9 cellular contexts compared by ENCODE assay signal in genomic region chr20:5996765-5997164, GRCh38. TPM values are rescaled to one million over a fixed set of nuclear protein-coding genes. Genes with fewer than 3 reads are reported as not detected.
DNase-seq lines count a peak whose midpoint lies in the region; ATAC-seq and TF ChIP-seq lines count a peak whose summit lies in the region.
"Had no signal": no experiment of that assay in that cellular context is flagged by ENCODE, and none has a peak within 500 bp of the region (broad histone marks: within the 10 kb centered on the region; RNA-seq: fewer than 3 reads in every experiment).

No MANE protein-coding gene starts in this region.

- H3K79me1 ChIP-seq in mesendoderm (ENCODE audit: low read length), result no peaks in the 10 kb centered on the region

- H4K5ac ChIP-seq in mesendoderm (ENCODE audit: low read length), result no peak overlapping the region

- no peak overlapping the region for H3K4ac ChIP-seq in mesendoderm (ENCODE audit: low read depth, low read length)

- H3K4me2 ChIP-seq in mesendoderm (ENCODE audit: low read length), result no peak overlapping the region

- intact Hi-C loops in testis (cut with DNase I; ENCODE audit: low total_unique reads), result no loop called here

- H2AK5ac ChIP-seq in mesendoderm (ENCODE audit: low read length), result no peak overlapping the region

- H3K36me3 ChIP-seq in mesendoderm (ENCODE audit: control insufficient read depth, insufficient read depth, low read length) (peaks cover 4% of the 10 kb centered on the region), testis (ENCODE audit: low read depth, missing control alignments) (no peaks in the 10 kb centered on the region)

- H3K18ac ChIP-seq in mesendoderm (ENCODE audit: low read length), result no peak overlapping the region

- H3K79me2 ChIP-seq in mesendoderm (ENCODE audit: control insufficient read depth, insufficient read depth, low read length), result no peaks in the 10 kb centered on the region

- no CpG with 5 or more reads among the region's 1 CpG for WGBS in mesendoderm (ENCODE audit: extremely low coverage, insufficient coverage, low lambda C conversion rate)
- 87 to 93% methylated on average over 1 of the region's 1 CpG for WGBS in testis, 2 donors

- H3K56ac ChIP-seq in mesendoderm (ENCODE audit: low read length), result no peak overlapping the region

- no peak overlapping the region for H3K27ac ChIP-seq in mesendoderm (ENCODE audit: low read depth, low read length)
- no peak overlapping the region for H3K27ac ChIP-seq in testis

- H2BK15ac ChIP-seq in mesendoderm (replicated peaks; ENCODE audit: low read depth), result no peak overlapping the region

- no peaks in the 10 kb centered on the region for H3K9me3 ChIP-seq in testis

- no peak overlapping the region for H3K23ac ChIP-seq in mesendoderm (ENCODE audit: low read length)

- H3K4me1 ChIP-seq in mesendoderm (ENCODE audit: control insufficient read depth, low read depth, low read length), result no peaks in the 10 kb centered on the region
- no peaks in the 10 kb centered on the region for H3K4me1 ChIP-seq in testis

- DNase-seq in stimulated activated CD4-positive, alpha-beta T cell treated with anti-CD3 and anti-CD28 coated beads, Interleukin-1b, Interleukin-23, amount 100 ng/mL, for 48 hours, result peak; percentile 36
- no peak for DNase-seq in stimulated activated CD4-positive, alpha-beta T cell treated with anti-CD3 and anti-CD28 coated beads, Interleukin-12 subunit alpha, Interleukin-12 subunit beta, amount 100 ng/mL, for 4 hours
- DNase-seq in T-helper 2 cell (peak in 3 of 5 experiments; percentile 8 to 86 (median 80)), mesendoderm (peak; percentile 16), testis (no peak), dedifferentiated amniotic fluid mesenchymal stem cell (ENCODE audit: extremely low spot score) (no peak), SW 1271 (lab: John Stamatoyannopoulos, UW) (no peak)

- no peak for TF ChIP-seq CTCF in testis (IDR thresholded peaks at IDR 0.05)

- no peak overlapping the region for H4K8ac ChIP-seq in mesendoderm (ENCODE audit: low read depth, low read length)

- no peak overlapping the region for H3K9ac ChIP-seq in mesendoderm (ENCODE audit: low read length)

- no peak overlapping the region for H2BK5ac ChIP-seq in mesendoderm (ENCODE audit: low read length)

- H2BK120ac ChIP-seq in mesendoderm (ENCODE audit: low read depth, low read length), result no peak overlapping the region

- H3K27me3 ChIP-seq in mesendoderm (ENCODE audit: insufficient read depth, low read length, poor library complexity), result no peaks in the 10 kb centered on the region
- H3K27me3 ChIP-seq in testis, result no peaks in the 10 kb centered on the region

- peak; percentile 86 for ATAC-seq in HG03060 (IDR thresholded peaks at IDR 0.05; ENCODE audit: low read depth, unreplicated experiment)

- TF ChIP-seq POLR2A in testis (IDR thresholded peaks at IDR 0.05), result no peak

- no peak overlapping the region for H3K4me3 ChIP-seq in mesendoderm (ENCODE audit: low read length)
- H3K4me3 ChIP-seq in testis, result no peak overlapping the region
- H3K4me3 ChIP-seq: lung had no signal

RNA-seq across cellular contexts. Expression of gene CRLS1, which starts 9.2 kb away (rescaled TPM):
- 60.8 TPM for polyA plus RNA-seq in mesendoderm (2013, experiment 1 of 2)
- polyA plus RNA-seq in mesendoderm (2013, experiment 2 of 2), result 62.2 TPM
- total RNA-seq in testis, result 10 to 100 TPM; 52.6 to 52.7 TPM
- polyA plus RNA-seq in testis (ENCODE audit: insufficient read depth, low read depth, low replicate concordance), result 77.1 TPM

RNA-seq across cellular contexts. Expression of gene MCM8, which starts 46.3 kb away (rescaled TPM):
- polyA plus RNA-seq in mesendoderm (2013, experiment 1 of 2), result 25.0 TPM
- 25.0 TPM for polyA plus RNA-seq in mesendoderm (2013, experiment 2 of 2)
- 10 to 100 TPM; 19.9 to 25.4 TPM for total RNA-seq in testis
- polyA plus RNA-seq in testis (ENCODE audit: insufficient read depth, low read depth, low replicate concordance), result 20.3 TPM

RNA-seq across cellular contexts. Expression of gene TRMT6, which starts 46.4 kb away (rescaled TPM):
- polyA plus RNA-seq in mesendoderm (2013, experiment 1 of 2), result 46.8 TPM
- 46.8 TPM for polyA plus RNA-seq in mesendoderm (2013, experiment 2 of 2)
- 10 to 100 TPM; 24.0 to 25.1 TPM for total RNA-seq in testis
- 21.4 TPM for polyA plus RNA-seq in testis (ENCODE audit: insufficient read depth, low read depth, low replicate concordance)

RNA-seq across cellular contexts. Expression of gene LRRN4, which starts 57.1 kb away (rescaled TPM):
- 0.62 TPM for polyA plus RNA-seq in mesendoderm (2013, experiment 1 of 2)
- polyA plus RNA-seq in mesendoderm (2013, experiment 2 of 2), result 0.64 TPM
- under 1 TPM; 0.08 to 0.43 TPM for total RNA-seq in testis
- polyA plus RNA-seq in testis (ENCODE audit: insufficient read depth, low read depth, low replicate concordance), result 3.1 TPM

Comparison
In these comparisons a context has a peak if more than half of its experiments do, and no peak if none do; other contexts are left out.
1. DNase-seq: peak in stimulated activated CD4-positive, alpha-beta T cell treated with anti-CD3 and anti-CD28 coated beads, Interleukin-1b, Interleukin-23, amount 100 ng/mL, for 48 hours (single experiment), T-helper 2 cell (3 of 5) and mesendoderm (single experiment); none in stimulated activated CD4-positive, alpha-beta T cell treated with anti-CD3 and anti-CD28 coated beads, Interleukin-12 subunit alpha, Interleukin-12 subunit beta, amount 100 ng/mL, for 4 hours (single experiment), testis (single experiment), dedifferentiated amniotic fluid mesenchymal stem cell (single experiment) and SW 1271 (0 of 2).